Comparison of ENCODE assay signal across 18 cellular contexts in genomic region chr21:42566524-42567180, GRCh38. TPM values are rescaled to one million over a fixed set of nuclear protein-coding genes. Genes with fewer than 3 reads are reported as not detected.
DNase-seq lines count a peak whose midpoint lies in the region; ATAC-seq, FAIRE-seq and TF ChIP-seq lines count a peak whose summit lies in the region.
"Had no signal": no experiment of that assay in that cellular context is flagged by ENCODE, and none has a peak within 500 bp of the region (broad histone marks: within the 10 kb centered on the region; RNA-seq: fewer than 3 reads in every experiment).

No MANE protein-coding gene starts in this region.

- no peak for FAIRE-seq in small intestine (lab: Jason Lieb, UNC)

- no peaks in the 10 kb centered on the region for H3K9me3 ChIP-seq in small intestine (ENCODE audit: control insufficient read depth, low read depth)
- H3K9me3 ChIP-seq: heart right ventricle, vagina had no signal

- ATAC-seq in sciatic nerve (no peak), HG03521 (IDR thresholded peaks at IDR 0.05; ENCODE audit: unreplicated experiment) (no peak)
- ATAC-seq: activated CD8-positive, alpha-beta T cell treated with anti-CD3 and anti-CD28 coated beads for 36 hours; effector memory CD8-positive, alpha-beta T cell; heart right ventricle; Right ventricle myocardium inferior had no signal

- no peak for TF ChIP-seq CTCF in coronary artery (IDR thresholded peaks at IDR 0.05)

- H3K4me3 ChIP-seq in coronary artery (no peak overlapping the region), small intestine (ENCODE audit: low read depth in 1 of 2, low read length in 2 of 2) (no peak overlapping the region)
- H3K4me3 ChIP-seq: heart right ventricle, vagina had no signal

- H3K27ac ChIP-seq in coronary artery = no peak overlapping the region
- no peak overlapping the region for H3K27ac ChIP-seq in small intestine (ENCODE audit: low read depth in 1 of 2, low read length in 1 of 2)
- H3K27ac ChIP-seq: heart right ventricle, vagina had no signal

- peak; percentile 46 for DNase-seq in DMS79 treated with DMSO at 0.1 percent for 48 hours (lab: John Stamatoyannopoulos, UW)
- DNase-seq in NCI-H1105 treated with DMSO at 0.1 percent for 48 hours (lab: John Stamatoyannopoulos, UW) = peak; percentile 87
- DNase-seq in coronary artery (ENCODE audit: low spot score) = peak; percentile 49
- peak; percentile 47 for DNase-seq in sciatic nerve (ENCODE audit: low spot score)
- no peak for DNase-seq in NCI-H2171 (lab: John Stamatoyannopoulos, UW)
- DNase-seq in small intestine = no peak
- DNase-seq: activated CD8-positive, alpha-beta T cell treated with anti-CD3 and anti-CD28 coated beads for 36 hours; amygdala; COR-L47; effector memory CD8-positive, alpha-beta T cell; heart right ventricle; mesendoderm; NCI-H510A; stimulated activated naive CD4-positive, alpha-beta T cell treated with Interleukin-2 at 50 U/mL for 16 hours; T-helper 1 cell had no signal

- no peaks in the 10 kb centered on the region for H3K4me1 ChIP-seq in small intestine (ENCODE audit: control insufficient read depth in 2 of 2, insufficient read depth in 1 of 2, low read depth in 1 of 2, low read length in 1 of 2)
- H3K4me1 ChIP-seq: heart right ventricle, vagina had no signal

- peaks cover 19 to 52% of the 10 kb centered on the region in 2 donors for H3K36me3 ChIP-seq in small intestine (ENCODE audit: control insufficient read depth in 2 of 2, insufficient read depth in 2 of 2, low read length in 2 of 2)

- H3K27me3 ChIP-seq in small intestine (ENCODE audit: control insufficient read depth in 2 of 2, insufficient read depth in 2 of 2, low read length in 2 of 2) = no peaks in the 10 kb centered on the region
- H3K27me3 ChIP-seq: heart right ventricle, vagina had no signal

- intact Hi-C loops in sciatic nerve (cut with DNase I) = no loop called here

- 90 to 94% (median 91%) methylated on average over 14 to 15 of the region's 15 CpGs for WGBS in small intestine, 3 donors

RNA-seq across cellular contexts. Expression of gene SLC37A1, which starts 53.0 kb away (rescaled TPM):
- total RNA-seq in sciatic nerve = 7.4 TPM
- polyA plus RNA-seq in small intestine = 10 to 100 TPM; 33.2 to 80.7 (median 42.0) TPM

Comparison
In these comparisons a context has a peak if more than half of its experiments do, and no peak if none do; other contexts are left out.
1. DNase-seq: peak in DMS79 treated with DMSO at 0.1 percent for 48 hours (single experiment), NCI-H1105 treated with DMSO at 0.1 percent for 48 hours (single experiment), coronary artery (single experiment) and sciatic nerve (single experiment); none in NCI-H2171 (single experiment) and small intestine (single experiment).